Comparison of ENCODE assay signal across 8 cellular contexts in genomic region chr14:104870368-104871144, GRCh38. TPM values are rescaled to one million over a fixed set of nuclear protein-coding genes. Genes with fewer than 3 reads are reported as not detected.
DNase-seq lines count a peak whose midpoint lies in the region; ATAC-seq and TF ChIP-seq lines count a peak whose summit lies in the region.

No MANE protein-coding gene starts in this region.

- H3K4me3 Mint-ChIP-seq in CD14-positive monocyte, result no peak overlapping the region

- ATAC-seq in Right ventricle myocardium superior (ENCODE audit: poor library complexity) (no peak), Right ventricle myocardium inferior (no peak), left colon (no peak), upper lobe of right lung (no peak), GM19452 (IDR thresholded peaks at IDR 0.05; ENCODE audit: unreplicated experiment) (no peak)

- TF ChIP-seq CTCF in upper lobe of right lung (IDR thresholded peaks at IDR 0.05), result peak; percentile 32
- TF ChIP-seq CTCF in CD14-positive monocyte (IDR thresholded peaks at IDR 0.05), result no peak

- H3K36me3 Mint-ChIP-seq in CD14-positive monocyte, result no peaks in the 10 kb centered on the region

- H3K27me3 Mint-ChIP-seq in CD14-positive monocyte (ENCODE audit: low read depth in 3 of 3), result peaks cover 23 to 35% (median 31%) of the 10 kb centered on the region in 3 donors

- H3K27ac ChIP-seq in upper lobe of right lung, result no peak overlapping the region

- H3K4me3 ChIP-seq in upper lobe of right lung, result no peak overlapping the region

- intact Hi-C loops in Right ventricle myocardium superior (cut with DNase I) (no loop called here), Right ventricle myocardium inferior (cut with DNase I) (no loop called here), left colon (cut with DNase I, micrococcal nuclease) (no loop called here), upper lobe of right lung (cut with DNase I) (no loop called here), CD14-positive monocyte (cut with micrococcal nuclease) (no loop called here)

- peaks cover 9% of the 10 kb centered on the region for H3K4me1 ChIP-seq in upper lobe of right lung

- no peak overlapping the region for H3K27ac Mint-ChIP-seq in CD14-positive monocyte

- H3K9me3 ChIP-seq in upper lobe of right lung, result no peaks in the 10 kb centered on the region

- DNase-seq in Right ventricle myocardium superior, result peak; percentile 39
- DNase-seq in Right ventricle myocardium inferior (ENCODE audit: missing footprints), result no peak
- peak; percentile 30 for DNase-seq in activated T-cell treated with anti-CD3 and anti-CD28 coated beads for 4 hours
- DNase-seq in left colon, result peak; percentile 25 to 49
- peak; percentile 69 for DNase-seq in upper lobe of right lung
- DNase-seq in CD14-positive monocyte (ENCODE audit: low spot score), result no peak
- DNase-seq in NCI-H187 (lab: John Stamatoyannopoulos, UW), result no peak

- peaks cover 0 to 4% (median 1%) of the 10 kb centered on the region in 7 donors for H3K9me3 Mint-ChIP-seq in CD14-positive monocyte

- peaks cover 10% of the 10 kb centered on the region for H3K4me1 Mint-ChIP-seq in CD14-positive monocyte

- H3K36me3 ChIP-seq in upper lobe of right lung, result no peaks in the 10 kb centered on the region

- no peaks in the 10 kb centered on the region for H3K27me3 ChIP-seq in upper lobe of right lung

RNA-seq across cellular contexts. Expression of gene CEP170B, which starts 5.5 kb away (rescaled TPM):
- total RNA-seq in Right ventricle myocardium superior (9.5 TPM), Right ventricle myocardium inferior (10.5 TPM), left colon (10 to 100 TPM; 76.4 to 89.3 TPM), upper lobe of right lung (30.3 TPM)
- not detected for polyA plus RNA-seq in CD14-positive monocyte

RNA-seq across cellular contexts. Expression of gene PLD4, which starts 54.1 kb away (rescaled TPM):
- total RNA-seq in Right ventricle myocardium superior, result 0.13 TPM
- not detected for total RNA-seq in Right ventricle myocardium inferior
- 1 to 10 TPM in 1 of 2 donors, not detected in 1; 2.2 TPM for total RNA-seq in left colon
- total RNA-seq in upper lobe of right lung, result 3.1 TPM
- 10 to 100 TPM; 15.1 to 15.5 TPM for polyA plus RNA-seq in CD14-positive monocyte

Comparison
In these comparisons a context has a peak if more than half of its experiments do, and no peak if none do; other contexts are left out.
1. DNase-seq: peak in Right ventricle myocardium superior (single experiment), activated T-cell treated with anti-CD3 and anti-CD28 coated beads for 4 hours (single experiment), left colon (2 of 2) and upper lobe of right lung (single experiment); none in Right ventricle myocardium inferior (single experiment), CD14-positive monocyte (single experiment) and NCI-H187 (0 of 2).